ENCODE assay signal across 11 cellular contexts in genomic region chr10:16986406-16987128, GRCh38.
A peak's percentile ranks its signal among the peaks of the same experiment; 100 is the strongest.
DNase-seq lines count a peak whose midpoint lies in the region; ATAC-seq and TF ChIP-seq lines count a peak whose summit lies in the region.
"Had no signal": no experiment of that assay in that cellular context is flagged by ENCODE, and none has a peak within 500 bp of the region (broad histone marks: within the 10 kb centered on the region; RNA-seq: fewer than 3 reads in every experiment).

No MANE protein-coding gene starts in this region.

- no peak overlapping the region for H3K27ac ChIP-seq in trophoblast cell (ENCODE audit: low read depth, low read length)
- H3K27ac ChIP-seq: PC-9 had no signal

- no peak for TF ChIP-seq CTCF in fibroblast of villous mesenchyme (IDR thresholded peaks at IDR 0.05; ENCODE audit: insufficient read depth, low read depth, low read length)

- peak overlapping the region; percentile 60 for H2AK5ac ChIP-seq in trophoblast cell (ENCODE audit: low read length)

- no peaks in the 10 kb centered on the region for H3K36me3 ChIP-seq in trophoblast cell (ENCODE audit: control insufficient read depth in 1 of 2, insufficient read depth in 2 of 2, low read length in 2 of 2)

- peaks cover 0 to 6% of the 10 kb centered on the region in 2 experiments for H3K4me1 ChIP-seq in trophoblast cell (ENCODE audit: control insufficient read depth in 1 of 2, insufficient read depth in 2 of 2, low read length in 2 of 2)

- H3K27me3 Mint-ChIP-seq in T-helper 17 cell, result no peaks in the 10 kb centered on the region
- H3K27me3 Mint-ChIP-seq: CD4-positive, CD25-positive, alpha-beta regulatory T cell; memory B cell had no signal

- H3K14ac ChIP-seq in trophoblast cell (ENCODE audit: low read length), result no peak overlapping the region

- no peak for ATAC-seq in T-helper 17 cell
- ATAC-seq in GM18909 (IDR thresholded peaks at IDR 0.05; ENCODE audit: poor library complexity, unreplicated experiment), result no peak

- peak overlapping the region; percentile 27 for H3K27ac Mint-ChIP-seq in T-helper 17 cell
- H3K27ac Mint-ChIP-seq: memory B cell had no signal

- peak overlapping the region; percentile 18 for H2AFZ ChIP-seq in trophoblast cell (ENCODE audit: insufficient read depth, low read length, poor library complexity)
- H2AFZ ChIP-seq: PC-9 had no signal

- no peak overlapping the region for H4K91ac ChIP-seq in trophoblast cell (ENCODE audit: low read depth, low read length)

- peaks cover 4% of the 10 kb centered on the region for H3K4me1 Mint-ChIP-seq in T-helper 17 cell
- H3K4me1 Mint-ChIP-seq: CD4-positive, CD25-positive, alpha-beta regulatory T cell; memory B cell had no signal

- DNase-seq in AG20443 (ENCODE audit: low spot score) (peak; percentile 76), T-helper 17 cell (no peak), fibroblast of villous mesenchyme (ENCODE audit: low read depth) (peak; percentile 61), trophoblast cell (no peak), NCI-H2227 treated with DMSO at 0.1 percent for 48 hours (lab: John Stamatoyannopoulos, UW) (no peak), NCI-H1436 treated with DMSO at 0.1 percent for 48 hours (lab: John Stamatoyannopoulos, UW) (no peak), mucosa of gallbladder (ENCODE audit: low spot score) (no peak)
- DNase-seq: CD4-positive, CD25-positive, alpha-beta regulatory T cell; PC-9 had no signal

- H4K12ac ChIP-seq in trophoblast cell (ENCODE audit: low read depth, low read length), result peak overlapping the region; percentile 45

- no peak overlapping the region for H3K4me3 Mint-ChIP-seq in T-helper 17 cell
- H3K4me3 Mint-ChIP-seq: CD4-positive, CD25-positive, alpha-beta regulatory T cell; memory B cell had no signal

- H3K27me3 ChIP-seq in trophoblast cell (ENCODE audit: insufficient read depth, low read length), result no peaks in the 10 kb centered on the region

- H2BK5ac ChIP-seq in trophoblast cell (ENCODE audit: low read depth, low read length, poor library complexity), result no peak overlapping the region

- H4K8ac ChIP-seq in trophoblast cell (ENCODE audit: low read depth, low read length), result peak overlapping the region; percentile 45

- no peaks in the 10 kb centered on the region for H3K36me3 Mint-ChIP-seq in T-helper 17 cell (ENCODE audit: low read depth)

- no peak overlapping the region for H3K4me2 ChIP-seq in trophoblast cell (ENCODE audit: low read length)
- H3K4me2 ChIP-seq: PC-9 had no signal

- no CpG with 5 or more reads among the region's 10 CpGs for WGBS in trophoblast cell (ENCODE audit: extremely low coverage, insufficient coverage, insufficient read length)

- no peak overlapping the region for H3K18ac ChIP-seq in trophoblast cell (ENCODE audit: low read length)

- peaks cover 2% of the 10 kb centered on the region for H3K79me1 ChIP-seq in trophoblast cell (ENCODE audit: low read length)

- H3K9me3 ChIP-seq in T-helper 17 cell (ENCODE audit: control insufficient read depth, low read length, poor library complexity, severe bottlenecking), result no peaks in the 10 kb centered on the region
- no peaks in the 10 kb centered on the region for H3K9me3 ChIP-seq in trophoblast cell (ENCODE audit: insufficient read depth, low read depth, low read length)

- no peaks in the 10 kb centered on the region for H3K79me2 ChIP-seq in trophoblast cell (ENCODE audit: control insufficient read depth, insufficient read depth, low read length, poor library complexity)

- H3K4me3 ChIP-seq in fibroblast of villous mesenchyme (ENCODE audit: low read depth, low read length) (no peak overlapping the region), trophoblast cell (ENCODE audit: low read depth, low read length) (no peak overlapping the region)
- H3K4me3 ChIP-seq: PC-9 had no signal

- H2BK12ac ChIP-seq in trophoblast cell (ENCODE audit: low read length), result no peak overlapping the region

- H3K9ac ChIP-seq in trophoblast cell (ENCODE audit: low read length), result no peak overlapping the region

- no peak overlapping the region for H3K4ac ChIP-seq in trophoblast cell (ENCODE audit: low read depth, low read length)

- H3K23ac ChIP-seq in trophoblast cell (ENCODE audit: low read length), result no peak overlapping the region

- no peak overlapping the region for H2BK120ac ChIP-seq in trophoblast cell (ENCODE audit: insufficient read depth, low read length, poor library complexity)

Comparison
In these comparisons a context has a peak if more than half of its experiments do, and no peak if none do; other contexts are left out.
1. DNase-seq: peak in AG20443 (single experiment) and fibroblast of villous mesenchyme (single experiment); none in T-helper 17 cell (0 of 3), trophoblast cell (0 of 2), NCI-H2227 treated with DMSO at 0.1 percent for 48 hours (single experiment), NCI-H1436 treated with DMSO at 0.1 percent for 48 hours (single experiment) and mucosa of gallbladder (single experiment).